ENCODE assay signal across 20 cellular contexts in genomic region chr16:48555597-48555996, GRCh38. TPM values are rescaled to one million over a fixed set of nuclear protein-coding genes. Genes with fewer than 3 reads are reported as not detected.
A peak's percentile ranks its signal among the peaks of the same experiment; 100 is the strongest.
DNase-seq lines count a peak whose midpoint lies in the region; ATAC-seq and TF ChIP-seq lines count a peak whose summit lies in the region.
"Had no signal": no experiment of that assay in that cellular context is flagged by ENCODE, and none has a peak within 500 bp of the region (broad histone marks: within the 10 kb centered on the region; RNA-seq: fewer than 3 reads in every experiment).

No MANE protein-coding gene starts in this region.

- peak overlapping the region in 48 of 59 donors; percentile 3 to 90 (median 58) for H3K27ac ChIP-seq in dorsolateral prefrontal cortex
- no peak overlapping the region for H3K27ac ChIP-seq in mesendoderm (ENCODE audit: low read depth, low read length)
- H3K27ac ChIP-seq: right atrium auricular region had no signal

- no peak overlapping the region for H2BK15ac ChIP-seq in mesendoderm (replicated peaks; ENCODE audit: low read depth)

- no peaks in the 10 kb centered on the region for H3K4me1 ChIP-seq in mesendoderm (ENCODE audit: control insufficient read depth, low read depth, low read length)

- no peak overlapping the region for H3K4me2 ChIP-seq in mesendoderm (ENCODE audit: low read length)

- H3K27ac Mint-ChIP-seq in activated naive CD4-positive, alpha-beta T cell treated with anti-CD3 and anti-CD28 coated beads, Interleukin-2, amount 10 ng/mL, durations not matched to agents 7 days and 5 days, result peak overlapping the region; percentile 43
- peak overlapping the region; percentile 61 to 74 for H3K27ac Mint-ChIP-seq in T-cell
- peak overlapping the region; percentile 89 for H3K27ac Mint-ChIP-seq in stimulated activated naive B cell treated with anti-CD40 and anti-IgM and Interleukin-4, amounts not matched to agents 10 μg/mL and 1 μg/mL and 100 μg/mL, for 72 hours

- POLR2A ChIA-PET in T-cell (lab: Charles Lee), result interaction anchor here in 1 of 2 donors (1.0 kb wide), 1 partner anchor 57 kb away, joined by 3 read pairs; no protein-coding TSS in a partner anchor

- no peak for DNase-seq in activated naive CD4-positive, alpha-beta T cell treated with anti-CD3 and anti-CD28 coated beads, Interleukin-2, amount 10 ng/mL, durations not matched to agents 7 days and 5 days
- DNase-seq in activated naive CD4-positive, alpha-beta T cell treated with Interleukin-2 at 50 U/mL for 16 hours, result no peak
- DNase-seq in T-cell (no peak), dorsolateral prefrontal cortex (no peak), mesendoderm (no peak), posterior cingulate gyrus (no peak), SHP77 (lab: John Stamatoyannopoulos, UW) (no peak)
- no peak for DNase-seq in stimulated activated naive B cell treated with anti-CD40 and anti-IgM and Interleukin-4, amounts not matched to agents 10 μg/mL and 1 μg/mL and 100 μg/mL, for 72 hours
- DNase-seq: activated CD4-positive, alpha-beta T cell treated with anti-CD3 and anti-CD28 coated beads for 4 hours; COR-L47; dermis blood vessel endothelial cell; GF-D8; MG63; NCI-H1930; NCI-H446 treated with DMSO at 0.1 percent for 48 hours; SHP77 treated with DMSO at 0.1 percent for 48 hours had no signal

- H3K79me1 ChIP-seq in mesendoderm (ENCODE audit: low read length), result peaks cover 18% of the 10 kb centered on the region

- no peak overlapping the region for H3K4ac ChIP-seq in mesendoderm (ENCODE audit: low read depth, low read length)

- no peaks in the 10 kb centered on the region for H3K9me3 Mint-ChIP-seq in activated naive CD4-positive, alpha-beta T cell treated with anti-CD3 and anti-CD28 coated beads, Interleukin-2, amount 10 ng/mL, durations not matched to agents 7 days and 5 days
- no peaks in the 10 kb centered on the region for H3K9me3 Mint-ChIP-seq in T-cell
- no peaks in the 10 kb centered on the region for H3K9me3 Mint-ChIP-seq in stimulated activated naive B cell treated with anti-CD40 and anti-IgM and Interleukin-4, amounts not matched to agents 10 μg/mL and 1 μg/mL and 100 μg/mL, for 72 hours
- H3K9me3 Mint-ChIP-seq: neural crest cell had no signal

- intact Hi-C loops in dorsolateral prefrontal cortex (cut with DNase I), result loop anchor here in 1 of 2 donors (5.0 kb wide), 1 partner anchor 52 kb away; no protein-coding TSS in a partner anchor
- intact Hi-C loops in posterior cingulate gyrus (cut with DNase I), result loop anchor here (5.0 kb wide), 1 partner anchor 67 kb away; no protein-coding TSS in a partner anchor

- H3K27me3 Mint-ChIP-seq in activated naive CD4-positive, alpha-beta T cell treated with anti-CD3 and anti-CD28 coated beads, Interleukin-2, amount 10 ng/mL, durations not matched to agents 7 days and 5 days, result no peaks in the 10 kb centered on the region
- H3K27me3 Mint-ChIP-seq in T-cell, result no peaks in the 10 kb centered on the region
- no peaks in the 10 kb centered on the region for H3K27me3 Mint-ChIP-seq in stimulated activated naive B cell treated with anti-CD40 and anti-IgM and Interleukin-4, amounts not matched to agents 10 μg/mL and 1 μg/mL and 100 μg/mL, for 72 hours

- H3K4me3 ChIP-seq in dorsolateral prefrontal cortex (no peak overlapping the region), mesendoderm (ENCODE audit: low read length) (no peak overlapping the region)
- H3K4me3 ChIP-seq: esophagus muscularis mucosa, lung, MG63, right atrium auricular region had no signal

- no peak overlapping the region for H2AK5ac ChIP-seq in mesendoderm (ENCODE audit: low read length)

- peak overlapping the region; percentile 22 for H3K4me3 Mint-ChIP-seq in activated naive CD4-positive, alpha-beta T cell treated with anti-CD3 and anti-CD28 coated beads, Interleukin-2, amount 10 ng/mL, durations not matched to agents 7 days and 5 days
- H3K4me3 Mint-ChIP-seq in T-cell, result peak overlapping the region in 1 of 3 donors; percentile 41
- peak overlapping the region in 1 of 2 donors; percentile 63 for H3K4me3 Mint-ChIP-seq in stimulated activated naive B cell treated with anti-CD40 and anti-IgM and Interleukin-4, amounts not matched to agents 10 μg/mL and 1 μg/mL and 100 μg/mL, for 72 hours
- H3K4me3 Mint-ChIP-seq: neural crest cell had no signal

- H2BK5ac ChIP-seq in mesendoderm (ENCODE audit: low read length), result no peak overlapping the region

- no peak overlapping the region for H3K18ac ChIP-seq in mesendoderm (ENCODE audit: low read length)

- H3K27me3 ChIP-seq in dorsolateral prefrontal cortex (no peaks in the 10 kb centered on the region), mesendoderm (ENCODE audit: insufficient read depth, low read length, poor library complexity) (no peaks in the 10 kb centered on the region)
- H3K27me3 ChIP-seq: esophagus muscularis mucosa, MG63, right atrium auricular region had no signal

- peaks cover 36% of the 10 kb centered on the region for H3K79me2 ChIP-seq in mesendoderm (ENCODE audit: control insufficient read depth, insufficient read depth, low read length)

- no peak overlapping the region for H3K9ac ChIP-seq in mesendoderm (ENCODE audit: low read length)

- ATAC-seq in T-cell (replicated peaks in 1 of 4), result no peak
- ATAC-seq in stimulated activated naive B cell treated with anti-CD40 and anti-IgM and Interleukin-4, amounts not matched to agents 10 μg/mL and 1 μg/mL and 100 μg/mL, for 72 hours (replicated peaks), result no peak

- H3K56ac ChIP-seq in mesendoderm (ENCODE audit: low read length), result no peak overlapping the region

- TF ChIP-seq CTCF in dorsolateral prefrontal cortex (IDR thresholded peaks at IDR 0.05 in 54 of 56, conservative IDR thresholded peaks at IDR 0.05 in 2 of 56; ENCODE audit: low read depth in 1 of 56, partially characterized antibody in 56 of 56), result no peak

- H4K5ac ChIP-seq in mesendoderm (ENCODE audit: low read length), result no peak overlapping the region

- no peak overlapping the region for H2BK120ac ChIP-seq in mesendoderm (ENCODE audit: low read depth, low read length)

- H3K36me3 Mint-ChIP-seq in activated naive CD4-positive, alpha-beta T cell treated with anti-CD3 and anti-CD28 coated beads, Interleukin-2, amount 10 ng/mL, durations not matched to agents 7 days and 5 days, result peaks cover 46% of the 10 kb centered on the region
- peaks cover 40% of the 10 kb centered on the region for H3K36me3 Mint-ChIP-seq in T-cell
- H3K36me3 Mint-ChIP-seq in stimulated activated naive B cell treated with anti-CD40 and anti-IgM and Interleukin-4, amounts not matched to agents 10 μg/mL and 1 μg/mL and 100 μg/mL, for 72 hours, result peaks cover 35 to 50% of the 10 kb centered on the region in 2 donors

- no peak overlapping the region for H4K8ac ChIP-seq in mesendoderm (ENCODE audit: low read depth, low read length)

- peaks cover 1% of the 10 kb centered on the region for H3K36me3 ChIP-seq in mesendoderm (ENCODE audit: control insufficient read depth, insufficient read depth, low read length)
- H3K36me3 ChIP-seq: MG63 had no signal

- H3K23ac ChIP-seq in mesendoderm (ENCODE audit: low read length), result no peak overlapping the region

- peaks cover 62% of the 10 kb centered on the region for H3K4me1 Mint-ChIP-seq in activated naive CD4-positive, alpha-beta T cell treated with anti-CD3 and anti-CD28 coated beads, Interleukin-2, amount 10 ng/mL, durations not matched to agents 7 days and 5 days
- H3K4me1 Mint-ChIP-seq in T-cell, result peaks cover 55 to 73% (median 68%) of the 10 kb centered on the region in 3 donors
- H3K4me1 Mint-ChIP-seq in stimulated activated naive B cell treated with anti-CD40 and anti-IgM and Interleukin-4, amounts not matched to agents 10 μg/mL and 1 μg/mL and 100 μg/mL, for 72 hours, result peaks cover 35 to 85% of the 10 kb centered on the region in 2 donors

- CTCF ChIA-PET in activated naive CD4-positive, alpha-beta T cell treated with anti-CD3 and anti-CD28 coated beads, Interleukin-2, amount 10 ng/mL, durations not matched to agents 7 days and 5 days (lab: Charles Lee), result interaction anchor here (1.5 kb wide), 1 partner anchor 68 kb away, joined by 8 read pairs; no protein-coding TSS in a partner anchor
- CTCF ChIA-PET in T-cell (lab: Charles Lee), result no interaction called here

RNA-seq across cellular contexts. Expression of gene N4BP1, which starts 54.4 kb away (rescaled TPM):
- total RNA-seq in T-cell, result 10 to 100 TPM; 49.5 to 91.7 (median 54.3) TPM
- 10 to 100 TPM; 25.7 to 47.9 (median 34.4) TPM for total RNA-seq in dorsolateral prefrontal cortex
- 24.9 TPM for polyA plus RNA-seq in mesendoderm (2013, experiment 1 of 2)
- 27.1 TPM for polyA plus RNA-seq in mesendoderm (2013, experiment 2 of 2)
